ENCODE assay signal across 10 cellular contexts in the genomic region with DNA sequence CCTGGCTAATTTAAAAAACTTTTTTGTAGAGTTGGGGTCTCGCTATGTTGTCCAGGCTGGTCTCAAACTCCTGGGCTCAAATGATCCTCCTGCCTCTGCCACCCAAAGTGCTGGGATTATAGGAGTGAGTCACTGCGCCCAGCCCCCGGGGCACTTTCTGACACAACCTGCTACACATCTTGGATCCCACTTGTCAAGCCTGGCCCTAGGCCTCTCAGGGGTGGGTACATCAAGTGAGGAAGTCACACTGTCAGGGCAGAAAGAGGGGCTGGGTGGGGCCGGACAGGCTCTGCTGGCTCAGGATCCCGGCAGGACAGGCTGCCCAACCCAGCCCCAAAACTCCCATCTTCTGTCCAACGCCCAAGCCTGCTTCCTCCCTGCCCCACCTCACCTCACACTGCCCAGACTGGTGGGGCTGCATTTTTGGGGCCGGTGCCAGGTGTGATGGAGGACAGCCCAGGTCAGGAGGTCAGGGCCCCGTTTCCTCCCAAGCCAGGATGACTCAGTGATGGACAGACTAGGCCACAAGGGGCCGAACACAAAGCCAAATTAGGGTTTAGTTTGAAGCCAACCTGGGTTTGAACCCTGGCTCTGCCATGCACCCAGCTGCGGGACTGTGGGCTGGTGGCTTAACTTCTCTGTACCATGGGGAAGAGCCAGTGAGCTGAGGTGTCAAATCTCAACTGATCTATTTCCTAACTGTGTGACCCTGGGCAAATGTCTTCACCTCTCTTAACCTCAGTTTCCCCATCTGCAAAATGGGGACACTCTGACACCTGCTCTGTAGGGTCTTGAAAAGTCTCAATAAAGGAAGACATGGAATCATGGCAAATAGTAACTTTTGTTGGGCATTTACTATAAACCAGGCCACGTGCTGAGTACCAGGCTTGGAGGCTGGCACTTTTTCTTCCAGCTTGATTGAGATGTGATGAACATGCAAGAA. TPM values are rescaled to one million over a fixed set of nuclear protein-coding genes. Genes with fewer than 3 reads are reported as not detected.
DNase-seq lines count a peak whose midpoint lies in the region; ATAC-seq, FAIRE-seq and TF ChIP-seq lines count a peak whose summit lies in the region.
"Had no signal": no experiment of that assay in that cellular context is flagged by ENCODE, and none has a peak within 500 bp of the region (broad histone marks: within the 10 kb centered on the region; RNA-seq: fewer than 3 reads in every experiment).

No MANE protein-coding gene starts in this region.

- FAIRE-seq in GM12891 (lab: Jason Lieb, UNC): no peak
- FAIRE-seq: small intestine had no signal

- TF ChIP-seq CTCF in RWPE1 (conservative IDR thresholded peaks at IDR 0.05; ENCODE audit: low read depth) (no peak), gastroesophageal sphincter (IDR thresholded peaks at IDR 0.05) (no peak)

- no peak overlapping the region for H3K4me3 Mint-ChIP-seq in activated CD8-positive, alpha-beta memory T cell treated with anti-CD3 and anti-CD28 coated beads, Interleukin-2, amount 10 ng/mL, durations not matched to agents 7 days and 5 days

- H3K36me3 ChIP-seq in gastroesophageal sphincter: no peaks in the 10 kb centered on the region

- H3K36me3 Mint-ChIP-seq in activated CD8-positive, alpha-beta memory T cell treated with anti-CD3 and anti-CD28 coated beads, Interleukin-2, amount 10 ng/mL, durations not matched to agents 7 days and 5 days: no peaks in the 10 kb centered on the region

- no peak overlapping the region for H3K4me3 ChIP-seq in gastroesophageal sphincter
- H3K4me3 ChIP-seq: testis had no signal

- no peaks in the 10 kb centered on the region for H3K9me3 Mint-ChIP-seq in activated CD8-positive, alpha-beta memory T cell treated with anti-CD3 and anti-CD28 coated beads, Interleukin-2, amount 10 ng/mL, durations not matched to agents 7 days and 5 days (ENCODE audit: low read depth)

- H3K27me3 Mint-ChIP-seq in activated CD8-positive, alpha-beta memory T cell treated with anti-CD3 and anti-CD28 coated beads, Interleukin-2, amount 10 ng/mL, durations not matched to agents 7 days and 5 days: peaks cover 5% of the 10 kb centered on the region

- ATAC-seq in gastroesophageal sphincter (peak; percentile 25), HG03469 (IDR thresholded peaks at IDR 0.05; ENCODE audit: unreplicated experiment) (no peak)
- no peak for ATAC-seq in activated CD8-positive, alpha-beta memory T cell treated with anti-CD3 and anti-CD28 coated beads, Interleukin-2, amount 10 ng/mL, durations not matched to agents 7 days and 5 days

- no peaks in the 10 kb centered on the region for H3K4me1 Mint-ChIP-seq in activated CD8-positive, alpha-beta memory T cell treated with anti-CD3 and anti-CD28 coated beads, Interleukin-2, amount 10 ng/mL, durations not matched to agents 7 days and 5 days

- peak; percentile 87 for DNase-seq in EL
- peak; percentile 78 for DNase-seq in RWPE1 (ENCODE audit: low spot score)
- DNase-seq in renal cortical epithelial cell (ENCODE audit: low read depth): peak; percentile 59
- DNase-seq in SHP77 treated with DMSO at 0.1 percent for 48 hours (lab: John Stamatoyannopoulos, UW): no peak
- no peak for DNase-seq in activated CD8-positive, alpha-beta memory T cell treated with anti-CD3 and anti-CD28 coated beads, Interleukin-2, amount 10 ng/mL, durations not matched to agents 7 days and 5 days
- DNase-seq in GM12891 (ENCODE audit: insufficient read length, low spot score): no peak

- WGBS in gastroesophageal sphincter (ENCODE audit: low coverage in 1 of 2), 2 donors: 29 to 60% methylated on average over 2 to 3 of the region's 11 CpGs

- TF ChIP-seq EP300 in gastroesophageal sphincter (IDR thresholded peaks at IDR 0.05): no peak

- CTCF ChIA-PET in RWPE1 (lab: Yijun Ruan, JAX): interaction anchor here (0.7 to 1.2 kb wide), 3 partner anchors 9 to 10 kb away, joined by 3 to 4 read pairs (median 4); no protein-coding TSS in a partner anchor
- CTCF ChIA-PET in activated CD8-positive, alpha-beta memory T cell treated with anti-CD3 and anti-CD28 coated beads, Interleukin-2, amount 10 ng/mL, durations not matched to agents 7 days and 5 days (lab: Charles Lee): no interaction called here

- POLR2A ChIA-PET in RWPE1 (lab: Yijun Ruan, JAX; ENCODE audit: low non-redundant PET): interaction anchor here (1.5 kb wide), 1 partner anchor 10 kb away, joined by 4 read pairs; no protein-coding TSS in a partner anchor

- no peak overlapping the region for H3K27ac Mint-ChIP-seq in activated CD8-positive, alpha-beta memory T cell treated with anti-CD3 and anti-CD28 coated beads, Interleukin-2, amount 10 ng/mL, durations not matched to agents 7 days and 5 days

- H3K9me3 ChIP-seq in gastroesophageal sphincter: no peaks in the 10 kb centered on the region
- H3K9me3 ChIP-seq: testis had no signal

- H3K4me1 ChIP-seq in gastroesophageal sphincter: peaks cover 3 to 46% (median 36%) of the 10 kb centered on the region in 3 donors

- H3K27me3 ChIP-seq in gastroesophageal sphincter: no peaks in the 10 kb centered on the region
- H3K27me3 ChIP-seq: testis had no signal

- H3K27ac ChIP-seq in RWPE1: peak overlapping the region; percentile 100
- H3K27ac ChIP-seq in gastroesophageal sphincter: peak overlapping the region; percentile 67 to 91 (median 88)

- TF ChIP-seq POLR2A in gastroesophageal sphincter (IDR thresholded peaks at IDR 0.05): no peak
- no peak for TF ChIP-seq POLR2A in GM12891 (IDR thresholded peaks at IDR 0.05; ENCODE audit: low read depth, low read length)

TF ChIP-seq in GM12891, 5 proteins besides CTCF, POLR2A, EP300 and RAD21:
- no peak for TF ChIP-seq SPI1 (IDR thresholded peaks at IDR 0.05; ENCODE audit: low read depth, low read length)

RNA-seq across cellular contexts. Expression of a gene that starts 8.9 kb away (rescaled TPM):
- total RNA-seq in gastroesophageal sphincter (10 to 100 TPM; 53.7 to 82.5 (median 76.5) TPM), renal cortical epithelial cell (17.0 and 35.4 TPM in 2 replicates)
- total RNA-seq in activated CD8-positive, alpha-beta memory T cell treated with anti-CD3 and anti-CD28 coated beads, Interleukin-2, amount 10 ng/mL, durations not matched to agents 7 days and 5 days: under 1 TPM in 1 of 2 experiments, not detected in 1; 0.09 TPM
- polyA plus RNA-seq in GM12891 (2012; ENCODE audit: low read depth, missing spikeins): 0.15 TPM

RNA-seq across cellular contexts. Expression of a gene that starts 12.3 kb away (rescaled TPM):
- total RNA-seq in gastroesophageal sphincter (1 to 10 TPM in 1 of 4 donors, under 1 TPM in 3; 0.16 to 1.3 (median 0.75) TPM), renal cortical epithelial cell (0.10 TPM in 1 of 2 replicates, not detected in the other)
- total RNA-seq in activated CD8-positive, alpha-beta memory T cell treated with anti-CD3 and anti-CD28 coated beads, Interleukin-2, amount 10 ng/mL, durations not matched to agents 7 days and 5 days: not detected
- polyA plus RNA-seq in GM12891 (2012; ENCODE audit: low read depth, missing spikeins): 0.15 TPM

Comparison
In these comparisons a context has a peak if more than half of its experiments do, and no peak if none do; other contexts are left out.
1. DNase-seq: peak in EL (single experiment), RWPE1 (single experiment) and renal cortical epithelial cell (single experiment); none in SHP77 treated with DMSO at 0.1 percent for 48 hours (single experiment), activated CD8-positive, alpha-beta memory T cell treated with anti-CD3 and anti-CD28 coated beads, Interleukin-2, amount 10 ng/mL, durations not matched to agents 7 days and 5 days (single experiment) and GM12891 (single experiment).
2. RNA of a gene that starts 8.9 kb away (total RNA-seq): 53.7 to 82.5 TPM in gastroesophageal sphincter and 17.0 to 35.4 TPM in renal cortical epithelial cell; 0.09 TPM in activated CD8-positive, alpha-beta memory T cell treated with anti-CD3 and anti-CD28 coated beads, Interleukin-2, amount 10 ng/mL, durations not matched to agents 7 days and 5 days; every median in the first group is over 10 times any median in the second.